ENCODE assay signal across 20 cellular contexts in genomic region chr13:26485786-26486185, GRCh38.
DNase-seq lines count a peak whose midpoint lies in the region; ATAC-seq, FAIRE-seq and TF ChIP-seq lines count a peak whose summit lies in the region.
"Had no signal": no experiment of that assay in that cellular context is flagged by ENCODE, and none has a peak within 500 bp of the region (broad histone marks: within the 10 kb centered on the region; RNA-seq: fewer than 3 reads in every experiment).

No MANE protein-coding gene starts in this region.

- in situ Hi-C loops in HepG2 (cut with HindIII; ENCODE audit: extremely low pct_ligation_motif_present, low pct_unique_long_range_greater_than_20kb), result no loop called here

- H3K36me3 ChIP-seq in GM23338 (ENCODE audit: insufficient read depth) (no peaks in the 10 kb centered on the region), stomach smooth muscle (ENCODE audit: control insufficient read depth in 2 of 2, insufficient read depth in 2 of 2, low read length in 2 of 2) (no peaks in the 10 kb centered on the region), ovary (no peaks in the 10 kb centered on the region), HepG2 (replicated peaks in 1 of 2; ENCODE audit: control insufficient read depth in 1 of 2, insufficient read depth in 2 of 2, low read length in 2 of 2) (no peaks in the 10 kb centered on the region)
- H3K36me3 ChIP-seq: BE2C had no signal

- H3F3A ChIP-seq in GM23338 (replicated peaks; ENCODE audit: low read depth), result no peaks in the 10 kb centered on the region

- no peak overlapping the region for H3K4me3 Mint-ChIP-seq in GM23338
- H3K4me3 Mint-ChIP-seq in activated CD4-positive, alpha-beta T cell treated with anti-CD3 and anti-CD28 coated beads for 36 hours, result no peak overlapping the region
- H3K4me3 Mint-ChIP-seq: activated T-helper 1 cell treated with anti-CD3 and anti-CD28 coated beads, Interleukin-12 subunit alpha, Interleukin-12 subunit beta, Interleukin-2, Interleukin-4 antibody, amounts not matched to agents 30 ng/mL and 10 ng/mL and 1 ng/mL, durations not matched to agents 14 hours and 24 hours and 36 hours; mesothelial cell of epicardium had no signal

- H3K4me2 ChIP-seq in GM23338 (no peak overlapping the region), HepG2 (ENCODE audit: low read depth, low read length) (no peak overlapping the region)

- peaks cover 4% of the 10 kb centered on the region; the same call in 2 of the 3 replicates for H3K4me1 Mint-ChIP-seq in GM23338
- peaks cover 14% of the 10 kb centered on the region for H3K4me1 Mint-ChIP-seq in activated CD4-positive, alpha-beta T cell treated with anti-CD3 and anti-CD28 coated beads for 36 hours
- H3K4me1 Mint-ChIP-seq: mesothelial cell of epicardium had no signal

- 48 to 57% (median 53%) methylated on average over 9 of the region's 9 CpGs for WGBS in ovary, 3 donors
- WGBS in HepG2 (ENCODE audit: low lambda C conversion rate), result 4% methylated on average over 6 of the region's 9 CpGs

- POLR2A ChIA-PET in HepG2 (lab: Yijun Ruan, JAX), result no interaction called here
- POLR2A ChIA-PET in activated CD4-positive, alpha-beta T cell treated with anti-CD3 and anti-CD28 coated beads for 36 hours (lab: Charles Lee), result no interaction called here

- DNase-seq in GM23338 (ENCODE audit: low spot score), result no peak
- DNase-seq in cerebellar cortex (ENCODE audit: low spot score), result peak; percentile 72
- no peak for DNase-seq in ovary
- no peak for DNase-seq in HepG2 (ENCODE audit: low spot score)
- DNase-seq in D721Med (ENCODE audit: insufficient read length, low spot score), result no peak
- DNase-seq in activated CD4-positive, alpha-beta T cell treated with anti-CD3 and anti-CD28 coated beads for 36 hours, result no peak
- DNase-seq: activated CD4-positive, alpha-beta T cell treated with anti-CD3 and anti-CD28 coated beads, Interleukin-2, amount 50 U/mL, for 48 hours; BE2C; DMS 273 treated with DMSO at 0.1 percent for 48 hours; NCI-H187 treated with DMSO at 0.1 percent for 48 hours; trophoblast cell had no signal

- TF ChIP-seq POLR2A in ovary (IDR thresholded peaks at IDR 0.05) (no peak), HepG2 (IDR thresholded peaks at IDR 0.05; ENCODE audit: insufficient read depth in 1 of 2, low read depth in 2 of 2, low read length in 2 of 2) (no peak)

- H3K27me3 Mint-ChIP-seq in GM23338 (ENCODE audit: insufficient read depth, low read depth, poor library complexity), result no peaks in the 10 kb centered on the region
- H3K27me3 Mint-ChIP-seq in activated CD4-positive, alpha-beta T cell treated with anti-CD3 and anti-CD28 coated beads for 36 hours, result no peaks in the 10 kb centered on the region

- TF ChIP-seq RAD21 in HepG2 (CRISPR knock-in tag; IDR thresholded peaks at IDR 0.05), result no peak

- H3K4me3 ChIP-seq in GM23338 (no peak overlapping the region), stomach smooth muscle (ENCODE audit: low read length in 2 of 2) (no peak overlapping the region), ovary (no peak overlapping the region), HepG2 (replicated peaks in 1 of 3; ENCODE audit: insufficient read depth in 1 of 3, low read depth in 2 of 3, low read length in 3 of 3) (no peak overlapping the region)
- H3K4me3 ChIP-seq: SK-N-MC, skin epidermis had no signal

- no peaks in the 10 kb centered on the region for H3K36me3 Mint-ChIP-seq in GM23338 (ENCODE audit: low read depth)
- H3K36me3 Mint-ChIP-seq in activated CD4-positive, alpha-beta T cell treated with anti-CD3 and anti-CD28 coated beads for 36 hours (ENCODE audit: low read depth), result no peaks in the 10 kb centered on the region
- H3K36me3 Mint-ChIP-seq: mesothelial cell of epicardium had no signal

- no peaks in the 10 kb centered on the region for H3K9me2 ChIP-seq in GM23338 (ENCODE audit: insufficient read depth)

- peak; percentile 29; the same call in 2 of the 3 replicates for ATAC-seq in GM23338
- ATAC-seq in HepG2, result no peak; the same call in 2 of the 3 replicates
- no peak for ATAC-seq in activated CD4-positive, alpha-beta T cell treated with anti-CD3 and anti-CD28 coated beads for 36 hours

- peak overlapping the region; percentile 93 for H2AFZ ChIP-seq in GM23338
- no peak overlapping the region for H2AFZ ChIP-seq in HepG2 (ENCODE audit: low read length)

- H3K9me3 Mint-ChIP-seq in GM23338, result no peaks in the 10 kb centered on the region
- no peaks in the 10 kb centered on the region for H3K9me3 Mint-ChIP-seq in activated CD4-positive, alpha-beta T cell treated with anti-CD3 and anti-CD28 coated beads for 36 hours (ENCODE audit: low read depth)
- H3K9me3 Mint-ChIP-seq: activated T-helper 1 cell treated with anti-CD3 and anti-CD28 coated beads, Interleukin-12 subunit alpha, Interleukin-12 subunit beta, Interleukin-2, Interleukin-4 antibody, amounts not matched to agents 30 ng/mL and 10 ng/mL and 1 ng/mL, durations not matched to agents 14 hours and 24 hours and 36 hours; mesothelial cell of epicardium had no signal

- H3K79me2 ChIP-seq in GM23338 (replicated peaks; ENCODE audit: insufficient read depth) (no peaks in the 10 kb centered on the region), HepG2 (ENCODE audit: insufficient read depth, low read length) (no peaks in the 10 kb centered on the region)

- H3K9ac ChIP-seq in stomach smooth muscle (ENCODE audit: low read length in 2 of 2), result peak overlapping the region; percentile 58 to 61
- no peak overlapping the region for H3K9ac ChIP-seq in HepG2 (ENCODE audit: insufficient read depth, low read depth, low read length)

- H4K20me1 ChIP-seq in GM23338 (replicated peaks; ENCODE audit: insufficient read depth), result no peaks in the 10 kb centered on the region
- H4K20me1 ChIP-seq in HepG2 (ENCODE audit: insufficient read depth, low read length), result no peaks in the 10 kb centered on the region

- H3K4me1 ChIP-seq in GM23338 (ENCODE audit: insufficient read depth), result no peaks in the 10 kb centered on the region
- peaks cover 23% of the 10 kb centered on the region for H3K4me1 ChIP-seq in stomach smooth muscle (ENCODE audit: control insufficient read depth, insufficient read depth, low read length)
- no peaks in the 10 kb centered on the region for H3K4me1 ChIP-seq in ovary (ENCODE audit: insufficient read depth)
- no peaks in the 10 kb centered on the region for H3K4me1 ChIP-seq in HepG2 (ENCODE audit: insufficient read depth, low read length)
- H3K4me1 ChIP-seq: BE2C had no signal

- TF ChIP-seq EP300 in ovary (IDR thresholded peaks at IDR 0.05) (no peak), HepG2 (IDR thresholded peaks at IDR 0.05; ENCODE audit: low read depth in 2 of 2, low read length in 2 of 2) (no peak), HepG2 (CRISPR knock-in tag; IDR thresholded peaks at IDR 0.05; ENCODE audit: borderline replicate concordance) (no peak)

- no peaks in the 10 kb centered on the region for H3K27me3 ChIP-seq in GM23338 (ENCODE audit: insufficient read depth)
- H3K27me3 ChIP-seq in layer of hippocampus (ENCODE audit: control insufficient read depth, insufficient read depth, low read length), result no peaks in the 10 kb centered on the region
- no peaks in the 10 kb centered on the region for H3K27me3 ChIP-seq in stomach smooth muscle (ENCODE audit: control insufficient read depth in 1 of 2, insufficient read depth in 2 of 2, low read length in 2 of 2)
- no peaks in the 10 kb centered on the region for H3K27me3 ChIP-seq in ovary
- H3K27me3 ChIP-seq in HepG2 (ENCODE audit: control insufficient read depth in 1 of 2, insufficient read depth in 2 of 2, low read length in 2 of 2), result peaks cover 2 to 25% of the 10 kb centered on the region in 2 experiments; a peak in 4 of 5 replicates
- H3K27me3 ChIP-seq: BE2C had no signal

- H3K9me3 ChIP-seq in stomach smooth muscle (ENCODE audit: control insufficient read depth in 2 of 2, low read length in 2 of 2) (no peaks in the 10 kb centered on the region), ovary (no peaks in the 10 kb centered on the region), HepG2 (ENCODE audit: low read length) (no peaks in the 10 kb centered on the region)
- H3K9me3 ChIP-seq: BE2C had no signal

- intact Hi-C loops in ovary (cut with DNase I) (loop anchor here in 3 of 4 donors (5.0 to 10.0 kb wide), 2 partner anchors 212 to 301 kb away; no protein-coding TSS in a partner anchor), HepG2 (cut with micrococcal nuclease; ENCODE audit: unreplicated experiment) (no loop called here)
- intact Hi-C loops in activated CD4-positive, alpha-beta T cell treated with anti-CD3 and anti-CD28 coated beads for 36 hours (cut with DNase I, micrococcal nuclease), result loop anchor here in 1 of 2 experiments (10.0 kb wide), 1 partner anchor 439 kb away; no protein-coding TSS in a partner anchor

- no peak for FAIRE-seq in HepG2 (lab: Jason Lieb, UNC)
- FAIRE-seq in D721Med (lab: Jason Lieb, UNC), result no peak
- FAIRE-seq: GM18507, HTR-8/SVneo, TTC549 had no signal

- no peak overlapping the region for H3K27ac Mint-ChIP-seq in GM23338
- no peak overlapping the region for H3K27ac Mint-ChIP-seq in activated CD4-positive, alpha-beta T cell treated with anti-CD3 and anti-CD28 coated beads for 36 hours
- H3K27ac Mint-ChIP-seq: activated T-helper 1 cell treated with anti-CD3 and anti-CD28 coated beads, Interleukin-12 subunit alpha, Interleukin-12 subunit beta, Interleukin-2, Interleukin-4 antibody, amounts not matched to agents 30 ng/mL and 10 ng/mL and 1 ng/mL, durations not matched to agents 14 hours and 24 hours and 36 hours; mesothelial cell of epicardium had no signal

- CTCF ChIA-PET in HepG2 (lab: Yijun Ruan, JAX; ENCODE audit: low intra/inter-chr PET ratio, low total read pairs), result interaction anchor here (0.6 kb wide), 1 partner anchor 197 kb away, joined by 3 read pairs; no protein-coding TSS in a partner anchor
- CTCF ChIA-PET in activated CD4-positive, alpha-beta T cell treated with anti-CD3 and anti-CD28 coated beads for 36 hours (lab: Charles Lee), result interaction anchor here (6.9 kb wide), 1 partner anchor 10 kb away, joined by 46 read pairs; no protein-coding TSS in a partner anchor

- no peak overlapping the region for H3K27ac ChIP-seq in GM23338 (ENCODE audit: low read depth)
- H3K27ac ChIP-seq in layer of hippocampus (ENCODE audit: low read depth, low read length), result peak overlapping the region; percentile 43
- peak overlapping the region; percentile 79 for H3K27ac ChIP-seq in stomach smooth muscle (ENCODE audit: low read length)
- no peak overlapping the region for H3K27ac ChIP-seq in ovary
- no peak overlapping the region for H3K27ac ChIP-seq in HepG2 (ENCODE audit: extremely low read length, insufficient read depth, low read length)
- H3K27ac ChIP-seq: SK-N-MC had no signal

- BruUV-seq in HepG2 (replicated peaks; lab: Mats Ljungman, UMichigan), result no TSS peak

- TF ChIP-seq CTCF in GM23338 (conservative IDR thresholded peaks at IDR 0.05; ENCODE audit: low read depth in 2 of 2), result no peak
- no peak for TF ChIP-seq CTCF in ovary (IDR thresholded peaks at IDR 0.05)
- TF ChIP-seq CTCF in HepG2 (CRISPR knock-in tag; IDR thresholded peaks at IDR 0.05), result no peak
- TF ChIP-seq CTCF in D721Med (IDR thresholded peaks at IDR 0.05; ENCODE audit: insufficient read depth, missing control alignments), result no peak

TF ChIP-seq in GM23338, 12 proteins besides CTCF, POLR2A, EP300 and RAD21 (continues in another document):
- TF ChIP-seq CREB1 (CRISPR knock-in tag; IDR thresholded peaks at IDR 0.05; ENCODE audit: low read depth), result no peak

Comparison
In these comparisons a context has a peak if more than half of its experiments do, and no peak if none do; other contexts are left out.
1. H3K27ac ChIP-seq: peak in layer of hippocampus (single experiment) and stomach smooth muscle (single experiment); none in GM23338 (single experiment), ovary (0 of 2) and HepG2 (single experiment).